30 cellular contexts compared by ENCODE assay signal in the genomic region with DNA sequence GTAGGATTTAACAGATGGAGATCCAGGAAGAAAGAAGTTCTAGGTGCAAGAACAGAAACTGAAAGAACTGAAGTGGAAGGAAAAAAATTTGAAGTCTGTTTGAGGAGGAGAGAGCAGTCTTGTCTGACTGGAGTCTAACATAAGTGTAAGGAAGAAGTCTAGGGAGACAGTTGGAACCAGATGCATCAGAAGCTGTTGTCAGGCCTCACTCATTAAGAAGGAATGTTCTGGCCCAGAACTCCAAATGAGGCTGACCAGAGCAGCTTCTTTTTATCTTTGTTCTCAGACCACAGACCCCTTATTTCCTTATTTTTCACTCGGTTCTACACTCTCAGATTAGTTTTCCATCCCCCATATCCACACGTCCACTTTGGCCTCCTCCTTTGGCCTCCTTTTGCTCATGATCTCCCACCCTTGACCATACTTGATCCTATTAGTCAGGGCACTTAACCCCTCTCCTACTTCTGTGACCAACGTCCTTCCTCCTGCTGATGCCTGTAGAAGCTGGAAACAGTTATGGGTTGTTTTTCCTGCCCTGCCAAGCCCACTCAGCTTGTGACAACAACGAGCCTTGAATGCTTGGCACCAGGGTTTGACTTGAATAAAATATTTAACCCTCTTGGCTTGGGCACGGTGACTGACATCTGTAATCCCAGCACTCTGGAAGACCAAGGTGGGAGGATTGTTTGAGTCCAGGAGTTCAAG. TPM values are rescaled to one million over a fixed set of nuclear protein-coding genes. Genes with fewer than 3 reads are reported as not detected.
A peak's percentile ranks its signal among the peaks of the same experiment; 100 is the strongest.
DNase-seq lines count a peak whose midpoint lies in the region; ATAC-seq and TF ChIP-seq lines count a peak whose summit lies in the region.
"Had no signal": no experiment of that assay in that cellular context is flagged by ENCODE, and none has a peak within 500 bp of the region (broad histone marks: within the 10 kb centered on the region; RNA-seq: fewer than 3 reads in every experiment).

No MANE protein-coding gene starts in this region.

- H3K4me3 Mint-ChIP-seq in chondrocyte (ENCODE audit: unreplicated experiment) = no peak overlapping the region
- H3K4me3 Mint-ChIP-seq: activated CD8-positive, alpha-beta T cell treated with anti-CD3 and anti-CD28 coated beads for 36 hours; activated naive CD4-positive, alpha-beta T cell treated with anti-CD3 and anti-CD28 coated beads, Interleukin-2, amount 50 U/mL, for 24 hours; activated T-helper 17 cell treated with anti-CD3 and anti-CD28 coated beads, Interleukin-2, amount 50 U/mL, for 72 hours; CD14-positive monocyte had no signal

- 15 to 18% methylated on average over 5 of the region's 5 CpGs for WGBS in thyroid gland, 2 donors
- 38% methylated on average over 5 of the region's 5 CpGs for WGBS in right cardiac atrium
- WGBS in stomach, 5 donors = 47 to 59% (median 53%) methylated on average over 5 of the region's 5 CpGs

- H3K27ac ChIP-seq in thyroid gland (peak overlapping the region in 1 of 3 donors; percentile 53), right cardiac atrium (ENCODE audit: low read length) (no peak overlapping the region), stomach (no peak overlapping the region)
- H3K27ac ChIP-seq: gastroesophageal sphincter, parathyroid adenoma, right atrium auricular region, transverse colon had no signal

- H3K9me3 ChIP-seq in thyroid gland (no peaks in the 10 kb centered on the region), right cardiac atrium (ENCODE audit: control insufficient read depth, low read length) (no peaks in the 10 kb centered on the region), stomach (no peaks in the 10 kb centered on the region)
- H3K9me3 ChIP-seq: Caco-2, gastroesophageal sphincter, right atrium auricular region, transverse colon had no signal

- H3K27me3 ChIP-seq in thyroid gland (no peaks in the 10 kb centered on the region), right cardiac atrium (ENCODE audit: control insufficient read depth, insufficient read depth) (no peaks in the 10 kb centered on the region), stomach (no peaks in the 10 kb centered on the region)
- H3K27me3 ChIP-seq: gastroesophageal sphincter, right atrium auricular region, transverse colon had no signal

- H3K9me3 Mint-ChIP-seq in chondrocyte (ENCODE audit: low read depth) = no peaks in the 10 kb centered on the region
- H3K9me3 Mint-ChIP-seq: activated CD8-positive, alpha-beta T cell treated with anti-CD3 and anti-CD28 coated beads for 36 hours; activated T-helper 17 cell treated with anti-CD3 and anti-CD28 coated beads, Interleukin-2, amount 50 U/mL, for 72 hours had no signal

- no peak for TF ChIP-seq POLR2A in thyroid gland (IDR thresholded peaks at IDR 0.05)
- TF ChIP-seq POLR2A in stomach (IDR thresholded peaks at IDR 0.05) = no peak

- peak; percentile 27 for DNase-seq in GM04504 (ENCODE audit: low read depth)
- DNase-seq in OCI-M1 (lab: John Stamatoyannopoulos, UW) = peak; percentile 0
- DNase-seq in myocyte (ENCODE audit: low read depth) = peak; percentile 57
- peak; percentile 50 to 66 for DNase-seq in thyroid gland
- no peak for DNase-seq in right cardiac atrium
- no peak for DNase-seq in chondrocyte (ENCODE audit: low spot score)
- no peak for DNase-seq in stomach
- DNase-seq: activated CD8-positive, alpha-beta T cell treated with anti-CD3 and anti-CD28 coated beads for 36 hours; anterior cingulate cortex; Caco-2; DMS53; GDM1; hippocampal formation; NCI-H1105; NCI-H187; NCI-H2171; NCI-H82; transverse colon had no signal

- intact Hi-C loops in thyroid gland (cut with DNase I) (no loop called here), right cardiac atrium (cut with DNase I) (no loop called here), stomach (cut with DNase I; ENCODE audit: low total_unique reads) (no loop called here)

- H3K27ac Mint-ChIP-seq in chondrocyte (ENCODE audit: unreplicated experiment) = no peak overlapping the region
- H3K27ac Mint-ChIP-seq: activated CD8-positive, alpha-beta T cell treated with anti-CD3 and anti-CD28 coated beads for 36 hours; activated naive CD4-positive, alpha-beta T cell treated with anti-CD3 and anti-CD28 coated beads, Interleukin-2, amount 50 U/mL, for 24 hours; activated T-helper 17 cell treated with anti-CD3 and anti-CD28 coated beads, Interleukin-2, amount 50 U/mL, for 72 hours; CD14-positive monocyte had no signal

- TF ChIP-seq EP300 in stomach (IDR thresholded peaks at IDR 0.05) = no peak

- H3K4me1 ChIP-seq in thyroid gland = peaks cover 12 to 29% of the 10 kb centered on the region in 2 donors
- no peaks in the 10 kb centered on the region for H3K4me1 ChIP-seq in right cardiac atrium (ENCODE audit: control insufficient read depth, insufficient read depth, low read length)
- H3K4me1 ChIP-seq in stomach = peaks cover 0 to 5% (median 0%) of the 10 kb centered on the region in 4 donors
- H3K4me1 ChIP-seq: Caco-2, gastroesophageal sphincter, parathyroid adenoma, right atrium auricular region, transverse colon had no signal

- no peaks in the 10 kb centered on the region for H3K36me3 ChIP-seq in thyroid gland
- H3K36me3 ChIP-seq in stomach = no peaks in the 10 kb centered on the region
- H3K36me3 ChIP-seq: gastroesophageal sphincter, right atrium auricular region, transverse colon had no signal

- no peaks in the 10 kb centered on the region for H3K4me1 Mint-ChIP-seq in chondrocyte (ENCODE audit: low read depth)
- H3K4me1 Mint-ChIP-seq: activated naive CD4-positive, alpha-beta T cell treated with anti-CD3 and anti-CD28 coated beads, Interleukin-2, amount 50 U/mL, for 24 hours; activated T-helper 17 cell treated with anti-CD3 and anti-CD28 coated beads, Interleukin-2, amount 50 U/mL, for 72 hours; CD14-positive monocyte had no signal

- no peak for TF ChIP-seq CTCF in thyroid gland (IDR thresholded peaks at IDR 0.05)
- TF ChIP-seq CTCF in chondrocyte (IDR thresholded peaks at IDR 0.05) = no peak
- TF ChIP-seq CTCF in stomach (IDR thresholded peaks at IDR 0.05) = no peak

- no peak overlapping the region for H3K4me3 ChIP-seq in thyroid gland (replicated peaks in 1 of 3)
- H3K4me3 ChIP-seq in right cardiac atrium (ENCODE audit: low read length) = no peak overlapping the region
- no peak overlapping the region for H3K4me3 ChIP-seq in stomach
- H3K4me3 ChIP-seq: gastroesophageal sphincter, K562, right atrium auricular region, transverse colon had no signal

- ATAC-seq in right cardiac atrium = no peak
- ATAC-seq: activated CD8-positive, alpha-beta T cell treated with anti-CD3 and anti-CD28 coated beads for 36 hours; activated T-helper 17 cell treated with anti-CD3 and anti-CD28 coated beads, Interleukin-2, amount 50 U/mL, for 72 hours; gastroesophageal sphincter; HCT116; K562 had no signal

- H3K27me3 Mint-ChIP-seq in chondrocyte (ENCODE audit: low read depth) = peaks cover 3% of the 10 kb centered on the region

- no peaks in the 10 kb centered on the region for H3K36me3 Mint-ChIP-seq in chondrocyte (ENCODE audit: low read depth)
- H3K36me3 Mint-ChIP-seq: activated naive CD4-positive, alpha-beta T cell treated with anti-CD3 and anti-CD28 coated beads, Interleukin-2, amount 50 U/mL, for 24 hours; CD14-positive monocyte had no signal

RNA-seq across cellular contexts. Expression of a gene that starts 7.0 kb away (rescaled TPM):
- 17.2 and 32.5 TPM in 2 replicates for total RNA-seq in myocyte
- 25.9 TPM for polyA plus RNA-seq in myocyte (2012)
- total RNA-seq in thyroid gland = not detected
- under 1 TPM in 2 of 4 donors, not detected in 2; 0.68 to 0.76 TPM for total RNA-seq in right cardiac atrium
- not detected for polyA plus RNA-seq in right cardiac atrium
- total RNA-seq in chondrocyte = not detected in 3 replicates
- total RNA-seq in stomach = under 1 TPM in 1 of 5 donors, not detected in 4; 0.18 TPM
- 1 to 10 TPM in 1 of 3 donors, under 1 TPM in 2; 0.05 to 1.4 (median 0.12) TPM for polyA plus RNA-seq in stomach
- total RNA-seq: activated CD8-positive, alpha-beta T cell treated with anti-CD3 and anti-CD28 coated beads for 36 hours; activated T-helper 17 cell treated with anti-CD3 and anti-CD28 coated beads, Interleukin-2, amount 50 U/mL, for 72 hours; bronchial epithelial cell; Caco-2; K562; lung microvascular endothelial cell; MCF 10A; NCI-H460; right atrium auricular region had no signal
- polyA plus RNA-seq: CD14-positive monocyte, K562 had no signal

RNA-seq across cellular contexts. Expression of a gene that starts 38.1 kb away (rescaled TPM):
- total RNA-seq in myocyte = 0.36 and 1.8 TPM in 2 replicates
- polyA plus RNA-seq in myocyte (2012) = 2.3 TPM
- total RNA-seq in thyroid gland = under 1 TPM in 1 of 4 donors, not detected in 3; under 0.01 TPM
- under 1 TPM in 2 of 4 donors, not detected in 2; 0.06 to 0.25 TPM for total RNA-seq in right cardiac atrium
- polyA plus RNA-seq in right cardiac atrium = not detected
- total RNA-seq in chondrocyte = not detected in 3 replicates
- not detected for total RNA-seq in stomach
- 1 to 10 TPM in 1 of 3 donors, under 1 TPM in 1, not detected in 1; 0.05 to 2.0 TPM for polyA plus RNA-seq in stomach
- total RNA-seq: activated CD8-positive, alpha-beta T cell treated with anti-CD3 and anti-CD28 coated beads for 36 hours; activated T-helper 17 cell treated with anti-CD3 and anti-CD28 coated beads, Interleukin-2, amount 50 U/mL, for 72 hours; bronchial epithelial cell; Caco-2; K562; lung microvascular endothelial cell; MCF 10A; NCI-H460 had no signal
- polyA plus RNA-seq: CD14-positive monocyte, K562 had no signal

Comparison
In these comparisons a context has a peak if more than half of its experiments do, and no peak if none do; other contexts are left out.
1. DNase-seq: peak in GM04504 (single experiment), OCI-M1 (single experiment), myocyte (single experiment) and thyroid gland (2 of 2); none in right cardiac atrium (0 of 3), chondrocyte (single experiment) and stomach (single experiment).
2. RNA of a gene that starts 7.0 kb away (total RNA-seq): 17.2 to 32.5 TPM in myocyte; 0.68 to 0.76 TPM in right cardiac atrium, not detected in thyroid gland, not detected in chondrocyte and 0.18 TPM in stomach; every median in the first group is over 10 times any median in the second.